Comparison of ENCODE assay signal across 18 cellular contexts in genomic region chr3:130712718-130713423, GRCh38. TPM values are rescaled to one million over a fixed set of nuclear protein-coding genes. Genes with fewer than 3 reads are reported as not detected.
DNase-seq lines count a peak whose midpoint lies in the region; ATAC-seq and TF ChIP-seq lines count a peak whose summit lies in the region.
"Had no signal": no experiment of that assay in that cellular context is flagged by ENCODE, and none has a peak within 500 bp of the region (broad histone marks: within the 10 kb centered on the region; RNA-seq: fewer than 3 reads in every experiment).

No MANE protein-coding gene starts in this region.

- H3K36me3 Mint-ChIP-seq in GM23338 (ENCODE audit: low read depth) (peaks cover 37% of the 10 kb centered on the region), WTC11 (peaks cover 48% of the 10 kb centered on the region), nephron progenitor cell (ENCODE audit: low read depth) (peaks cover 51% of the 10 kb centered on the region)

- H3K27me3 Mint-ChIP-seq in GM23338 (ENCODE audit: insufficient read depth, low read depth, poor library complexity) (no peaks in the 10 kb centered on the region), WTC11 (ENCODE audit: low read depth) (no peaks in the 10 kb centered on the region), nephron progenitor cell (ENCODE audit: low read depth, poor library complexity) (no peaks in the 10 kb centered on the region)
- H3K27me3 Mint-ChIP-seq: CD4-positive, alpha-beta T cell had no signal

- H3K4me3 ChIP-seq in GM23338, result no peak overlapping the region
- no peak overlapping the region for H3K4me3 ChIP-seq in mucosa of descending colon

- no peak overlapping the region for H2AFZ ChIP-seq in GM23338

- H3K27ac Mint-ChIP-seq in GM23338 (no peak overlapping the region), WTC11 (peak overlapping the region; percentile 10; the same call in 1 of the 2 replicates), nephron progenitor cell (peak overlapping the region; percentile 16)
- H3K27ac Mint-ChIP-seq: CD4-positive, alpha-beta T cell; HFFc6 had no signal

- no peaks in the 10 kb centered on the region for H3K79me2 ChIP-seq in GM23338 (replicated peaks; ENCODE audit: insufficient read depth)

- H3K4me1 ChIP-seq in GM23338 (ENCODE audit: insufficient read depth) (no peaks in the 10 kb centered on the region), mucosa of descending colon (ENCODE audit: low read depth) (no peaks in the 10 kb centered on the region)

- no peaks in the 10 kb centered on the region for H3K9me3 ChIP-seq in mucosa of descending colon

- DNase-seq in GM23338 (ENCODE audit: low spot score) (no peak), NCI-H526 (lab: John Stamatoyannopoulos, UW) (peak; percentile 57 to 58), WTC11 (ENCODE audit: low spot score) (no peak), nephron progenitor cell (no peak), mucosa of descending colon (no peak), cerebellum (ENCODE audit: low spot score) (no peak)
- DNase-seq in stimulated activated CD4-positive, alpha-beta T cell treated with anti-CD3 and anti-CD28 coated beads, Interleukin-4, amount 100 ng/mL, for 24 hours, result no peak
- DNase-seq: AML-193; CD4-positive, alpha-beta T cell; DMS79; GDM1; GOT3; HFFc6; NCI-H1436; NCI-H2029 treated with DMSO at 0.1 percent for 48 hours; NCI-H524 treated with DMSO at 0.1 percent for 48 hours had no signal

- H3K9me2 ChIP-seq in GM23338 (ENCODE audit: insufficient read depth), result no peaks in the 10 kb centered on the region

- no peak for TF ChIP-seq CTCF in GM23338 (conservative IDR thresholded peaks at IDR 0.05; ENCODE audit: low read depth in 2 of 2)
- TF ChIP-seq CTCF in WTC11 (IDR thresholded peaks at IDR 0.05), result no peak
- TF ChIP-seq CTCF in nephron progenitor cell (IDR thresholded peaks at IDR 0.05), result no peak
- TF ChIP-seq CTCF in mucosa of descending colon (IDR thresholded peaks at IDR 0.05), result no peak

- intact Hi-C loops in mucosa of descending colon (cut with DNase I, micrococcal nuclease), result no loop called here

- no peaks in the 10 kb centered on the region for H3F3A ChIP-seq in GM23338 (replicated peaks; ENCODE audit: low read depth)

- no peak overlapping the region for H3K4me3 Mint-ChIP-seq in GM23338
- no peak overlapping the region for H3K4me3 Mint-ChIP-seq in WTC11
- H3K4me3 Mint-ChIP-seq in nephron progenitor cell, result no peak overlapping the region
- H3K4me3 Mint-ChIP-seq: CD4-positive, alpha-beta T cell; HFFc6 had no signal

- H3K9me3 Mint-ChIP-seq in GM23338, result no peaks in the 10 kb centered on the region
- no peaks in the 10 kb centered on the region for H3K9me3 Mint-ChIP-seq in WTC11
- H3K9me3 Mint-ChIP-seq in nephron progenitor cell, result no peaks in the 10 kb centered on the region
- H3K9me3 Mint-ChIP-seq: CD4-positive, alpha-beta T cell; HFFc6 had no signal

- H3K27me3 ChIP-seq in GM23338 (ENCODE audit: insufficient read depth), result no peaks in the 10 kb centered on the region

- peak overlapping the region; percentile 40; the same call in 1 of the 2 replicates for H3K27ac ChIP-seq in GM23338 (ENCODE audit: low read depth)
- H3K27ac ChIP-seq: RWPE1 had no signal

- H3K4me1 Mint-ChIP-seq in GM23338, result no peaks in the 10 kb centered on the region
- H3K4me1 Mint-ChIP-seq in WTC11, result no peaks in the 10 kb centered on the region
- H3K4me1 Mint-ChIP-seq in nephron progenitor cell, result no peaks in the 10 kb centered on the region

- H4K20me1 ChIP-seq in GM23338 (replicated peaks; ENCODE audit: insufficient read depth), result no peaks in the 10 kb centered on the region

- no peak for ATAC-seq in GM23338
- no peak for ATAC-seq in WTC11
- no peak for ATAC-seq in mucosa of descending colon
- ATAC-seq: HepG2 had no signal

- POLR2A ChIA-PET in WTC11 (lab: Charles Lee), result no interaction called here

- no peak overlapping the region for H3K4me2 ChIP-seq in GM23338

- H3K36me3 ChIP-seq in GM23338 (ENCODE audit: insufficient read depth) (peaks cover 11% of the 10 kb centered on the region; the same call in 1 of the 2 replicates), mucosa of descending colon (ENCODE audit: low read depth) (no peaks in the 10 kb centered on the region)

- CTCF ChIA-PET in WTC11 (lab: Charles Lee), result no interaction called here

TF ChIP-seq in GM23338, 12 proteins besides CTCF, POLR2A, EP300 and RAD21 (continues in another document):
- TF ChIP-seq ETS1 (IDR thresholded peaks at IDR 0.05) (no peak), EZH2 (IDR thresholded peaks at IDR 0.05; ENCODE audit: low read depth, unreplicated experiment) (no peak), NANOG (IDR thresholded peaks at IDR 0.05; ENCODE audit: borderline replicate concordance) (no peak), EZH2phosphoT487 (IDR thresholded peaks at IDR 0.05; ENCODE audit: unreplicated experiment) (no peak), JUNB (IDR thresholded peaks at IDR 0.05; ENCODE audit: unreplicated experiment) (no peak), POLR2AphosphoS5 (IDR thresholded peaks at IDR 0.05; ENCODE audit: low read depth) (no peak), CREB1 (CRISPR knock-in tag; IDR thresholded peaks at IDR 0.05; ENCODE audit: low read depth) (no peak), ZNF331 (CRISPR knock-in tag; IDR thresholded peaks at IDR 0.05; ENCODE audit: low read depth) (no peak), ZNF114 (CRISPR knock-in tag; IDR thresholded peaks at IDR 0.05) (no peak)

TF ChIP-seq in WTC11, 78 proteins besides CTCF, POLR2A, EP300 and RAD21 (continues in another document):
- no peak for TF ChIP-seq CDX4 (CRISPR knock-in tag; IDR thresholded peaks at IDR 0.05; ENCODE audit: borderline replicate concordance)
- TF ChIP-seq GABPB1 (CRISPR knock-in tag; IDR thresholded peaks at IDR 0.05), result no peak
- no peak for TF ChIP-seq TEAD4 (CRISPR knock-in tag; IDR thresholded peaks at IDR 0.05)
- TF ChIP-seq CREB1 (CRISPR knock-in tag; IDR thresholded peaks at IDR 0.05), result no peak
- no peak for TF ChIP-seq ARID4B (CRISPR knock-in tag; IDR thresholded peaks at IDR 0.05; ENCODE audit: borderline replicate concordance)
- TF ChIP-seq ZBTB43 (CRISPR knock-in tag; IDR thresholded peaks at IDR 0.05), result no peak
- no peak for TF ChIP-seq ZNF671 (CRISPR knock-in tag; IDR thresholded peaks at IDR 0.05)
- no peak for TF ChIP-seq ZNF121 (CRISPR knock-in tag; IDR thresholded peaks at IDR 0.05)
- no peak for TF ChIP-seq ZMAT4 (CRISPR knock-in tag; IDR thresholded peaks at IDR 0.05)

RNA-seq across cellular contexts. Expression of gene PIK3R4, which starts 33.8 kb away (rescaled TPM):
- total RNA-seq in GM23338 (2014; rRNA removed; shearing (Covaris generic)), result 47.5 and 65.1 TPM in 2 replicates
- 48.8 and 61.4 TPM in 2 replicates for polyA plus RNA-seq in GM23338 (2016; fragmentation: Nextera tagmentation; extraction: Ambion mirVana)
- total RNA-seq in WTC11 (2021) (37.2 to 43.8 TPM (median 41.5 TPM) in 3 replicates), mucosa of descending colon (10 to 100 TPM; 20.1 to 27.5 (median 23.6) TPM), cerebellum (30.8 TPM)

Comparison
In these comparisons a context has a peak if more than half of its experiments do, and no peak if none do; other contexts are left out.
1. DNase-seq: peak in NCI-H526 (2 of 2); none in GM23338 (single experiment), WTC11 (single experiment), nephron progenitor cell (single experiment), stimulated activated CD4-positive, alpha-beta T cell treated with anti-CD3 and anti-CD28 coated beads, Interleukin-4, amount 100 ng/mL, for 24 hours (single experiment), mucosa of descending colon (0 of 3) and cerebellum (single experiment).